Comparison of ENCODE assay signal across 14 cellular contexts in genomic region chr6:119895626-119896025, GRCh38.
A peak's percentile ranks its signal among the peaks of the same experiment; 100 is the strongest.
DNase-seq lines count a peak whose midpoint lies in the region; ATAC-seq and TF ChIP-seq lines count a peak whose summit lies in the region.
"Had no signal": no experiment of that assay in that cellular context is flagged by ENCODE, and none has a peak within 500 bp of the region (broad histone marks: within the 10 kb centered on the region; RNA-seq: fewer than 3 reads in every experiment).

No MANE protein-coding gene starts in this region.

- no peak overlapping the region for H3K4me2 ChIP-seq in PC-3 (ENCODE audit: low read length)
- H3K4me2 ChIP-seq: A549, GM23338 had no signal

- ATAC-seq in esophagus mucosa (peak; percentile 66), PC-3 (no peak)
- ATAC-seq: A549; CD8-positive, alpha-beta T cell; GM23338 had no signal

- BruUV-seq in PC-3 (replicated peaks; lab: Mats Ljungman, UMichigan): no TSS peak

- no peaks in the 10 kb centered on the region for H4K20me1 ChIP-seq in PC-3 (ENCODE audit: low read length)

- no peak overlapping the region for H3K9ac ChIP-seq in PC-3 (ENCODE audit: low read length)

- POLR2A ChIA-PET in RWPE1 (lab: Yijun Ruan, JAX; ENCODE audit: low non-redundant PET) (no interaction called here), PC-3 (lab: Charles Lee; ENCODE audit: unreplicated experiment) (no interaction called here)

- H2AFZ ChIP-seq in PC-3 (ENCODE audit: low read length): no peak overlapping the region
- H2AFZ ChIP-seq: GM23338 had no signal

- TF ChIP-seq CTCF in RWPE1 (conservative IDR thresholded peaks at IDR 0.05; ENCODE audit: low read depth) (no peak), PC-3 (conservative IDR thresholded peaks at IDR 0.05; ENCODE audit: low read depth, low read length) (no peak)

- H3K27ac ChIP-seq in RWPE1 (no peak overlapping the region), PC-3 (ENCODE audit: low read length) (no peak overlapping the region)
- H3K27ac ChIP-seq in effector memory CD4-positive, alpha-beta T cell (ENCODE audit: insufficient read depth, low read length, poor library complexity, severe bottlenecking): no peak overlapping the region
- H3K27ac ChIP-seq: A549 had no signal

- no peak overlapping the region for H3K4me3 ChIP-seq in PC-3 (ENCODE audit: low read length)
- no peak overlapping the region for H3K4me3 ChIP-seq in effector memory CD4-positive, alpha-beta T cell (ENCODE audit: insufficient read depth, low read depth, low read length, poor library complexity, severe bottlenecking)
- H3K4me3 ChIP-seq: A549, GM23338 had no signal

- H3K27me3 ChIP-seq in PC-3 (ENCODE audit: low read length): no peaks in the 10 kb centered on the region
- no peaks in the 10 kb centered on the region for H3K27me3 ChIP-seq in effector memory CD4-positive, alpha-beta T cell (replicated peaks; ENCODE audit: control insufficient read depth, insufficient read depth, low read length, poor library complexity, severe bottlenecking)

- no peaks in the 10 kb centered on the region for H3K4me1 ChIP-seq in PC-3 (ENCODE audit: insufficient read depth, low read length)
- no peaks in the 10 kb centered on the region for H3K4me1 ChIP-seq in effector memory CD4-positive, alpha-beta T cell (ENCODE audit: control insufficient read depth, insufficient read depth, low read length, poor library complexity, severe bottlenecking)
- H3K4me1 ChIP-seq: A549, Caco-2 had no signal

- H3K79me2 ChIP-seq in PC-3 (ENCODE audit: low read length): no peaks in the 10 kb centered on the region

- no peaks in the 10 kb centered on the region for H3K9me2 ChIP-seq in PC-3 (replicated peaks; ENCODE audit: low read length)

- H3K9me3 ChIP-seq in PC-3 (ENCODE audit: low read length): no peaks in the 10 kb centered on the region
- H3K9me3 ChIP-seq in effector memory CD4-positive, alpha-beta T cell (ENCODE audit: control insufficient read depth, low read length): no peaks in the 10 kb centered on the region
- H3K9me3 ChIP-seq: A549, Caco-2 had no signal

- DNase-seq in RWPE1 (ENCODE audit: low spot score) (peak; percentile 21), kidney glomerular epithelial cell (lab: John Stamatoyannopoulos, UW) (peak; percentile 22), renal cortical epithelial cell (ENCODE audit: low read depth) (peak; percentile 74), PC-3 (no peak), DMS53 treated with DMSO at 0.1 percent for 48 hours (lab: John Stamatoyannopoulos, UW; ENCODE audit: unreplicated experiment) (no peak), NCI-H2029 treated with DMSO at 0.1 percent for 48 hours (lab: John Stamatoyannopoulos, UW) (no peak)
- no peak for DNase-seq in effector memory CD4-positive, alpha-beta T cell
- DNase-seq: Caco-2; CD8-positive, alpha-beta T cell; GF-D8; H7 had no signal

- H3F3A ChIP-seq in PC-3 (ENCODE audit: low read length, unreplicated experiment): no peaks in the 10 kb centered on the region

- intact Hi-C loops in PC-3 (cut with micrococcal nuclease): no loop called here

- H3K36me3 ChIP-seq in PC-3 (ENCODE audit: low read depth, low read length): no peaks in the 10 kb centered on the region
- no peaks in the 10 kb centered on the region for H3K36me3 ChIP-seq in effector memory CD4-positive, alpha-beta T cell (ENCODE audit: control insufficient read depth, insufficient read depth, low read length)

- CTCF ChIA-PET in RWPE1 (lab: Yijun Ruan, JAX): interaction anchor here (0.5 kb wide), 1 partner anchor 22 kb away, joined by 3 read pairs; no protein-coding TSS in a partner anchor
- CTCF ChIA-PET in PC-3 (lab: Charles Lee): no interaction called here

Comparison
In these comparisons a context has a peak if more than half of its experiments do, and no peak if none do; other contexts are left out.
1. DNase-seq: peak in RWPE1 (single experiment), kidney glomerular epithelial cell (single experiment) and renal cortical epithelial cell (single experiment); none in PC-3 (single experiment), DMS53 treated with DMSO at 0.1 percent for 48 hours (single experiment), effector memory CD4-positive, alpha-beta T cell (0 of 3) and NCI-H2029 treated with DMSO at 0.1 percent for 48 hours (single experiment).